In the genomic region with DNA sequence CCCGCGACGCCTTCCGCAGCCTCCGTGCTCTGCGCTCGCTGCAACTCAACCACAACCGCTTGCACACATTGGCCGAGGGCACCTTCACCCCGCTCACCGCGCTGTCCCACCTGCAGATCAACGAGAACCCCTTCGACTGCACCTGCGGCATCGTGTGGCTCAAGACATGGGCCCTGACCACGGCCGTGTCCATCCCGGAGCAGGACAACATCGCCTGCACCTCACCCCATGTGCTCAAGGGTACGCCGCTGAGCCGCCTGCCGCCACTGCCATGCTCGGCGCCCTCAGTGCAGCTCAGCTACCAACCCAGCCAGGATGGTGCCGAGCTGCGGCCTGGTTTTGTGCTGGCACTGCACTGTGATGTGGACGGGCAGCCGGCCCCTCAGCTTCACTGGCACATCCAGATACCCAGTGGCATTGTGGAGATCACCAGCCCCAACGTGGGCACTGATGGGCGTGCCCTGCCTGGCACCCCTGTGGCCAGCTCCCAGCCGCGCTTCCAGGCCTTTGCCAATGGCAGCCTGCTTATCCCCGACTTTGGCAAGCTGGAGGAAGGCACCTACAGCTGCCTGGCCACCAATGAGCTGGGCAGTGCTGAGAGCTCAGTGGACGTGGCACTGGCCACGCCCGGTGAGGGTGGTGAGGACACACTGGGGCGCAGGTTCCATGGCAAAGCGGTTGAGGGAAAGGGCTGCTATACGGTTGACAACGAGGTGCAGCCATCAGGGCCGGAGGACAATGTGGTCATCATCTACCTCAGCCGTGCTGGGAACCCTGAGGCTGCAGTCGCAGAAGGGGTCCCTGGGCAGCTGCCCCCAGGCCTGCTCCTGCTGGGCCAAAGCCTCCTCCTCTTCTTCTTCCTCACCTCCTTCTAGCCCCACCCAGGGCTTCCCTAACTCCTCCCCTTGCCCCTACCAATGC, we compare ENCODE assay signal across 19 cellular contexts. TPM values are rescaled to one million over a fixed set of nuclear protein-coding genes. Genes with fewer than 3 reads are reported as not detected.
DNase-seq lines count a peak whose midpoint lies in the region; ATAC-seq and TF ChIP-seq lines count a peak whose summit lies in the region.
"Had no signal": no experiment of that assay in that cellular context is flagged by ENCODE, and none has a peak within 500 bp of the region (broad histone marks: within the 10 kb centered on the region; RNA-seq: fewer than 3 reads in every experiment).

No MANE protein-coding gene starts in this region.

- H3K9ac ChIP-seq in endodermal cell (ENCODE audit: extremely low read depth, low read length, poor library complexity, severe bottlenecking) (no peak overlapping the region), neural progenitor cell (no peak overlapping the region)

- H3K4me1 Mint-ChIP-seq in endodermal cell (peaks cover 6% of the 10 kb centered on the region), neural progenitor cell (peaks cover 65% of the 10 kb centered on the region)

- H3K27ac ChIP-seq in endodermal cell (ENCODE audit: low read depth, low read length) (no peak overlapping the region), neural progenitor cell (no peak overlapping the region), upper lobe of right lung (no peak overlapping the region)
- H3K27ac ChIP-seq: epithelial cell of prostate had no signal

- no peaks in the 10 kb centered on the region for H3K79me2 ChIP-seq in neural progenitor cell (ENCODE audit: low read depth)

- ATAC-seq in Right ventricle myocardium inferior, result no peak
- ATAC-seq in upper lobe of right lung, result no peak
- ATAC-seq: CD8-positive, alpha-beta T cell; stimulated activated memory B cell treated with anti-CD40 and anti-IgM and Interleukin-4, amounts not matched to agents 10 μg/mL and 1 μg/mL and 100 μg/mL, for 72 hours had no signal

- no peak for TF ChIP-seq CTCF in endodermal cell (conservative IDR thresholded peaks at IDR 0.05)
- no peak for TF ChIP-seq CTCF in neural progenitor cell (IDR thresholded peaks at IDR 0.05)
- no peak for TF ChIP-seq CTCF in upper lobe of right lung (IDR thresholded peaks at IDR 0.05)

- H4K20me1 ChIP-seq in neural progenitor cell (ENCODE audit: low read depth), result no peaks in the 10 kb centered on the region

- DNase-seq in Right ventricle myocardium inferior (ENCODE audit: missing footprints) (peak; percentile 57), cardiac septum (ENCODE audit: low spot score) (no peak), endodermal cell (peak; percentile 35), neural progenitor cell (ENCODE audit: low spot score) (no peak), upper lobe of right lung (peak; percentile 58), NCI-H2107 (lab: John Stamatoyannopoulos, UW) (no peak), occipital lobe (lab: John Stamatoyannopoulos, UW) (no peak)
- DNase-seq in stimulated activated CD4-positive, alpha-beta T cell treated with anti-CD3 and anti-CD28 coated beads, Interleukin-4, amount 100 ng/mL, for 4 hours, result no peak
- DNase-seq: ACHN; activated CD4-positive, alpha-beta memory T cell treated with anti-CD3 and anti-CD28 coated beads for 36 hours; CD8-positive, alpha-beta T cell; MV-4-11; NCI-H2081 treated with DMSO at 0.1 percent for 48 hours; NCI-H774; SW 1271 had no signal

- H3K4me3 Mint-ChIP-seq in endodermal cell, result no peak overlapping the region
- H3K4me3 Mint-ChIP-seq in neural progenitor cell, result no peak overlapping the region
- H3K4me3 Mint-ChIP-seq: activated CD4-positive, alpha-beta memory T cell treated with anti-CD3 and anti-CD28 coated beads for 36 hours; activated T-helper 1 cell treated with anti-CD3 and anti-CD28 coated beads, Interleukin-12 subunit alpha, Interleukin-12 subunit beta, Interleukin-2, Interleukin-4 antibody, amounts not matched to agents 30 ng/mL and 10 ng/mL and 1 ng/mL, durations not matched to agents 14 hours and 24 hours and 36 hours; CD8-positive, alpha-beta T cell; IgD-negative memory B cell; stimulated activated memory B cell treated with anti-CD40 and anti-IgM and Interleukin-4, amounts not matched to agents 10 μg/mL and 1 μg/mL and 100 μg/mL, for 72 hours had no signal

- H3K27me3 ChIP-seq in endodermal cell (ENCODE audit: control insufficient read depth, insufficient read depth, low read length, poor library complexity, severe bottlenecking) (no peaks in the 10 kb centered on the region), neural progenitor cell (no peaks in the 10 kb centered on the region), upper lobe of right lung (no peaks in the 10 kb centered on the region)

- H3K36me3 Mint-ChIP-seq in endodermal cell (ENCODE audit: low read depth) (no peaks in the 10 kb centered on the region), neural progenitor cell (no peaks in the 10 kb centered on the region)
- H3K36me3 Mint-ChIP-seq: activated CD4-positive, alpha-beta memory T cell treated with anti-CD3 and anti-CD28 coated beads for 36 hours; CD8-positive, alpha-beta T cell; IgD-negative memory B cell; stimulated activated memory B cell treated with anti-CD40 and anti-IgM and Interleukin-4, amounts not matched to agents 10 μg/mL and 1 μg/mL and 100 μg/mL, for 72 hours had no signal

- peaks cover 6% of the 10 kb centered on the region for H3F3A ChIP-seq in neural progenitor cell (ENCODE audit: low read depth)

- H2AFZ ChIP-seq in neural progenitor cell (replicated peaks), result no peak overlapping the region

- intact Hi-C loops in Right ventricle myocardium inferior (cut with DNase I) (no loop called here), cardiac septum (cut with DNase I) (no loop called here), upper lobe of right lung (cut with DNase I) (no loop called here)

- H3K4me3 ChIP-seq in endodermal cell (ENCODE audit: low read length), result no peak overlapping the region
- no peak overlapping the region for H3K4me3 ChIP-seq in neural progenitor cell
- H3K4me3 ChIP-seq in upper lobe of right lung, result peak overlapping the region; percentile 45

- H3K36me3 ChIP-seq in endodermal cell (ENCODE audit: control insufficient read depth, insufficient read depth, low read length), result no peaks in the 10 kb centered on the region
- H3K36me3 ChIP-seq in neural progenitor cell, result no peaks in the 10 kb centered on the region
- no peaks in the 10 kb centered on the region for H3K36me3 ChIP-seq in upper lobe of right lung

- 91 to 92% methylated on average over 24 to 45 of the region's 45 CpGs for WGBS in endodermal cell (ENCODE audit: insufficient coverage in 1 of 2, insufficient read length in 1 of 2), 2 experiments

- no peak overlapping the region for H3K4me2 ChIP-seq in neural progenitor cell

- H3K9me3 ChIP-seq in endodermal cell (ENCODE audit: control insufficient read depth, low read length), result no peaks in the 10 kb centered on the region
- H3K9me3 ChIP-seq in neural progenitor cell (ENCODE audit: low read depth), result no peaks in the 10 kb centered on the region
- H3K9me3 ChIP-seq in upper lobe of right lung, result no peaks in the 10 kb centered on the region

- H3K9me3 Mint-ChIP-seq in endodermal cell (no peaks in the 10 kb centered on the region), neural progenitor cell (peaks cover 3% of the 10 kb centered on the region)
- H3K9me3 Mint-ChIP-seq: activated CD4-positive, alpha-beta memory T cell treated with anti-CD3 and anti-CD28 coated beads for 36 hours; activated T-helper 1 cell treated with anti-CD3 and anti-CD28 coated beads, Interleukin-12 subunit alpha, Interleukin-12 subunit beta, Interleukin-2, Interleukin-4 antibody, amounts not matched to agents 30 ng/mL and 10 ng/mL and 1 ng/mL, durations not matched to agents 14 hours and 24 hours and 36 hours; CD8-positive, alpha-beta T cell; IgD-negative memory B cell; stimulated activated memory B cell treated with anti-CD40 and anti-IgM and Interleukin-4, amounts not matched to agents 10 μg/mL and 1 μg/mL and 100 μg/mL, for 72 hours had no signal

- H3K27me3 Mint-ChIP-seq in endodermal cell (ENCODE audit: insufficient read depth) (no peaks in the 10 kb centered on the region), neural progenitor cell (ENCODE audit: insufficient read depth, low read depth) (peaks cover 14% of the 10 kb centered on the region)
- H3K27me3 Mint-ChIP-seq: IgD-negative memory B cell had no signal

- H3K4me1 ChIP-seq in endodermal cell (ENCODE audit: control insufficient read depth, insufficient read depth, low read length) (no peaks in the 10 kb centered on the region), neural progenitor cell (peaks cover 23% of the 10 kb centered on the region), upper lobe of right lung (peaks cover 25% of the 10 kb centered on the region)

- H3K27ac Mint-ChIP-seq in endodermal cell (no peak overlapping the region), neural progenitor cell (peak overlapping the region; percentile 63)
- H3K27ac Mint-ChIP-seq: activated CD4-positive, alpha-beta memory T cell treated with anti-CD3 and anti-CD28 coated beads for 36 hours; activated T-helper 1 cell treated with anti-CD3 and anti-CD28 coated beads, Interleukin-12 subunit alpha, Interleukin-12 subunit beta, Interleukin-2, Interleukin-4 antibody, amounts not matched to agents 30 ng/mL and 10 ng/mL and 1 ng/mL, durations not matched to agents 14 hours and 24 hours and 36 hours; CD8-positive, alpha-beta T cell; IgD-negative memory B cell; stimulated activated memory B cell treated with anti-CD40 and anti-IgM and Interleukin-4, amounts not matched to agents 10 μg/mL and 1 μg/mL and 100 μg/mL, for 72 hours had no signal

RNA-seq across cellular contexts. Expression of gene ISLR, which starts 2.0 kb away (rescaled TPM):
- total RNA-seq in Right ventricle myocardium inferior, result 13.8 TPM
- 16.2 TPM for total RNA-seq in cardiac septum
- under 1 TPM in 1 of 2 donors, not detected in 1; 0.29 TPM for total RNA-seq in endodermal cell
- polyA plus RNA-seq in endodermal cell (2013, experiment 1 of 2), result 2.7 TPM
- polyA plus RNA-seq in endodermal cell (2013, experiment 2 of 2), result 2.9 TPM
- total RNA-seq in neural progenitor cell (ENCODE audit: low replicate concordance), result 0.68 TPM in 1 of 2 replicates, not detected in the other
- total RNA-seq in upper lobe of right lung, result 40.6 TPM
- total RNA-seq in occipital lobe, result 8.9 TPM
- total RNA-seq: activated CD4-positive, alpha-beta memory T cell treated with anti-CD3 and anti-CD28 coated beads for 36 hours; activated T-helper 1 cell treated with anti-CD3 and anti-CD28 coated beads, Interleukin-12 subunit alpha, Interleukin-12 subunit beta, Interleukin-2, Interleukin-4 antibody, amounts not matched to agents 30 ng/mL and 10 ng/mL and 1 ng/mL, durations not matched to agents 14 hours and 24 hours and 36 hours; CD8-positive, alpha-beta T cell had no signal
- polyA plus RNA-seq: IgD-negative memory B cell had no signal

RNA-seq across cellular contexts. Expression of gene STRA6, which starts 27.1 kb away (rescaled TPM):
- not detected for total RNA-seq in Right ventricle myocardium inferior
- 0.13 TPM for total RNA-seq in cardiac septum
- 10 to 100 TPM; 18.2 to 26.2 TPM for total RNA-seq in endodermal cell
- polyA plus RNA-seq in endodermal cell (2013, experiment 1 of 2), result 25.5 TPM
- 24.2 TPM for polyA plus RNA-seq in endodermal cell (2013, experiment 2 of 2)
- total RNA-seq in neural progenitor cell (ENCODE audit: low replicate concordance), result 3.1 and 5.9 TPM in 2 replicates
- not detected for total RNA-seq in upper lobe of right lung
- 2.3 TPM for total RNA-seq in occipital lobe
- total RNA-seq: activated CD4-positive, alpha-beta memory T cell treated with anti-CD3 and anti-CD28 coated beads for 36 hours; CD8-positive, alpha-beta T cell had no signal
- polyA plus RNA-seq: IgD-negative memory B cell had no signal

RNA-seq across cellular contexts. Expression of gene ISLR2, which starts 45.1 kb away (rescaled TPM):
- total RNA-seq in Right ventricle myocardium inferior (1.3 TPM), cardiac septum (4.1 TPM), endodermal cell (not detected), neural progenitor cell (ENCODE audit: low replicate concordance) (not detected in 2 replicates), upper lobe of right lung (4.0 TPM), occipital lobe (168 TPM)
- 2.6 TPM for polyA plus RNA-seq in endodermal cell (2013, experiment 1 of 2)
- 1.9 TPM for polyA plus RNA-seq in endodermal cell (2013, experiment 2 of 2)
- total RNA-seq: activated CD4-positive, alpha-beta memory T cell treated with anti-CD3 and anti-CD28 coated beads for 36 hours; activated T-helper 1 cell treated with anti-CD3 and anti-CD28 coated beads, Interleukin-12 subunit alpha, Interleukin-12 subunit beta, Interleukin-2, Interleukin-4 antibody, amounts not matched to agents 30 ng/mL and 10 ng/mL and 1 ng/mL, durations not matched to agents 14 hours and 24 hours and 36 hours; CD8-positive, alpha-beta T cell had no signal
- polyA plus RNA-seq: IgD-negative memory B cell had no signal

Comparison
In these comparisons a context has a peak if more than half of its experiments do, and no peak if none do; other contexts are left out.
1. DNase-seq: peak in Right ventricle myocardium inferior (single experiment), endodermal cell (single experiment) and upper lobe of right lung (single experiment); none in cardiac septum (single experiment), neural progenitor cell (single experiment), stimulated activated CD4-positive, alpha-beta T cell treated with anti-CD3 and anti-CD28 coated beads, Interleukin-4, amount 100 ng/mL, for 4 hours (0 of 2), NCI-H2107 (single experiment) and occipital lobe (single experiment).
2. RNA of gene ISLR2, which starts 45.1 kb away (total RNA-seq): 168 TPM in occipital lobe (single experiment); 4.1 TPM in cardiac septum (single experiment), 4.0 TPM in upper lobe of right lung (single experiment), 1.3 TPM in Right ventricle myocardium inferior (single experiment), not detected in endodermal cell and not detected in neural progenitor cell; every median in the first group is over 10 times any median in the second.